32 cellular contexts compared by ENCODE assay signal in the genomic region with DNA sequence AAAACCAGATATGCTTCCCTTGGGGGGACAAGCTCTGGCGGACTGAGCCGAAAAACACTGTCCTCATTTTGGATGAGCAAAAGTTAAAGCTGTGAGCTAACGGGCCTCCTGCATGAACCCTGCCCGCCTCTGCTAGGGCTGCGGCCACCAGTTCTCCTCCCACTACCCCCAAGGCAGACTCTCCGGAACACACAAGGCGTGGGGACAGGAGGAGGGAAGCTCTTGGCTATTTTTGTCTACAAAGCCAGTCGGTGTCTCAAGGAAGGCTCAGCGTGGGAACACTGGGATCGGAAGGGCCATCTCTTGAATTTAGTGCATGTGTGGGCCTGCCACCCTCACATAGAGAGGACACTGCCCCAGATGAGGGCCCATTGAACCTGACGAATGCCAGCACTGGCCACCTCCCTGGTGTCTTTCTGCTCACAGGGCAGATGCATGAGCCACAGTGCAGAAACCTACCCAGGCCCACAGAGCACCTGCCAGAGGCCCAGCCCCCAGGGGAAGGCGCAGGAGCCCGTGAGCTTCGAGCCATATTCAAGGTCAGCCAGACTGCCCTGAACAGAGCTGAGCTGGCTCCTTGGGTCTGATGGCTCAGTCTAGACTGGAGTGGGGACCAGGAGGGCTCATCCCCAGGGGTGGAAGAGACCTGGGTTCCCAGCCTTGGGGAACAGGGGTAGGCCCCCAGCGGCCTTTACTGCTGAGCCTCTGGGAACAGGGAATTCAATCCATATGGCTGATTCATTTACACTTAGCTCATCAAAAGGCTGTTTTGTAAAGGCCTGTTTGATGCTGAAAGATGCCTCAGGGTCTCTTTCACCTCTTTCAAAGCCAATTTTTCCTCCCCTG. TPM values are rescaled to one million over a fixed set of nuclear protein-coding genes. Genes with fewer than 3 reads are reported as not detected.
DNase-seq lines count a peak whose midpoint lies in the region; ATAC-seq, FAIRE-seq and TF ChIP-seq lines count a peak whose summit lies in the region.
"Had no signal": no experiment of that assay in that cellular context is flagged by ENCODE, and none has a peak within 500 bp of the region (broad histone marks: within the 10 kb centered on the region; RNA-seq: fewer than 3 reads in every experiment).

No MANE protein-coding gene starts in this region.

- BruUV-seq in HepG2 (replicated peaks; lab: Mats Ljungman, UMichigan) (no TSS peak), PC-9 (replicated peaks; lab: Mats Ljungman, UMichigan) (no TSS peak)

- peaks cover 9% of the 10 kb centered on the region for H3K27me3 Mint-ChIP-seq in GM23338 (ENCODE audit: insufficient read depth, low read depth, poor library complexity)

- TF ChIP-seq CTCF in GM23338 (conservative IDR thresholded peaks at IDR 0.05; ENCODE audit: low read depth in 2 of 2): no peak
- no peak for TF ChIP-seq CTCF in RWPE2 (IDR thresholded peaks at IDR 0.05; ENCODE audit: poor library complexity, severe bottlenecking)
- TF ChIP-seq CTCF in HepG2 (CRISPR knock-in tag; IDR thresholded peaks at IDR 0.05): no peak
- TF ChIP-seq CTCF in spleen (IDR thresholded peaks at IDR 0.05 in 8 of 11, conservative IDR thresholded peaks at IDR 0.05 in 3 of 11): no peak
- no peak for TF ChIP-seq CTCF in PC-9 (conservative IDR thresholded peaks at IDR 0.05)

- H3K27ac Mint-ChIP-seq in GM23338: 0 out of 2 replicates have a peak overlapping the region, but pooled peaks have one; percentile 41
- H3K27ac Mint-ChIP-seq: T-cell had no signal

- peaks cover 11% of the 10 kb centered on the region for H3K4me1 Mint-ChIP-seq in GM23338

- H3K9ac ChIP-seq in HepG2 (ENCODE audit: insufficient read depth, low read depth, low read length): no peak overlapping the region
- H3K9ac ChIP-seq: parathyroid adenoma had no signal

- H3K9me3 Mint-ChIP-seq in GM23338: no peaks in the 10 kb centered on the region; the same call in 2 of the 3 replicates
- H3K9me3 Mint-ChIP-seq: neural crest cell, T-cell had no signal

- no peak for TF ChIP-seq RAD21 in HepG2 (CRISPR knock-in tag; IDR thresholded peaks at IDR 0.05)

- DNase-seq in GM23338 (ENCODE audit: low spot score) (no peak), RWPE2 (ENCODE audit: low spot score) (peak; percentile 56), HepG2 (ENCODE audit: low spot score) (no peak), spleen (peak; percentile 38), PC-9 (no peak)
- DNase-seq: activated CD4-positive, alpha-beta T cell treated with anti-CD3 and anti-CD28 coated beads, Interleukin-2, amount 50 U/mL, for 4 hours; activated CD4-positive, CD25-positive, alpha-beta regulatory T cell; activated gamma-delta T cell treated with Interleukin-2 at 50 U/mL for 16 hours; activated T-cell treated with anti-CD3 and anti-CD28 coated beads, Interleukin-2, amount 50 U/mL, for 48 hours; C1 segment of cervical spinal cord; Caco-2; dermis blood vessel endothelial cell; foreskin keratinocyte; GDM1; heart right ventricle; kidney glomerular epithelial cell; NCI-H1048; NCI-H446; NCI-H82; stimulated activated CD4-positive, alpha-beta T cell treated with anti-CD3 and anti-CD28 coated beads, Interleukin-12 subunit alpha, Interleukin-12 subunit beta, amount 100 ng/mL, for 4 hours; stimulated activated CD4-positive, alpha-beta T cell treated with anti-CD3 and anti-CD28 coated beads, Interleukin-4, amount 100 ng/mL, for 1 hour; T-cell; trophoblast cell had no signal

- H3K27ac ChIP-seq in GM23338 (ENCODE audit: low read depth) (no peak overlapping the region), RWPE2 (ENCODE audit: poor library complexity, severe bottlenecking) (no peak overlapping the region), HepG2 (ENCODE audit: extremely low read length, insufficient read depth, low read length) (no peak overlapping the region), spleen (no peak overlapping the region), PC-9 (no peak overlapping the region)
- H3K27ac ChIP-seq: esophagus muscularis mucosa, foreskin keratinocyte, heart right ventricle, parathyroid adenoma, SJSA1 had no signal

- intact Hi-C loops in HepG2 (cut with micrococcal nuclease; ENCODE audit: unreplicated experiment): no loop called here
- intact Hi-C loops in spleen (cut with DNase I; ENCODE audit: low total_unique reads): no loop called here
- intact Hi-C loops in PC-9 (cut with micrococcal nuclease; ENCODE audit: unreplicated experiment): no loop called here

- H3K36me3 ChIP-seq in GM23338 (ENCODE audit: insufficient read depth): no peaks in the 10 kb centered on the region
- H3K36me3 ChIP-seq in RWPE2 (ENCODE audit: low read depth): no peaks in the 10 kb centered on the region
- H3K36me3 ChIP-seq in HepG2 (replicated peaks in 1 of 2; ENCODE audit: control insufficient read depth in 1 of 2, insufficient read depth in 2 of 2, low read length in 2 of 2): no peaks in the 10 kb centered on the region
- no peaks in the 10 kb centered on the region for H3K36me3 ChIP-seq in spleen
- no peaks in the 10 kb centered on the region for H3K36me3 ChIP-seq in PC-9 (ENCODE audit: low read depth)
- H3K36me3 ChIP-seq: esophagus muscularis mucosa, SJSA1 had no signal

- H2AFZ ChIP-seq in GM23338 (no peak overlapping the region), HepG2 (ENCODE audit: low read length) (no peak overlapping the region), PC-9 (no peak overlapping the region)
- H2AFZ ChIP-seq: parathyroid adenoma had no signal

- TF ChIP-seq POLR2A in HepG2 (IDR thresholded peaks at IDR 0.05; ENCODE audit: insufficient read depth in 1 of 2, low read depth in 2 of 2, low read length in 2 of 2) (no peak), spleen (IDR thresholded peaks at IDR 0.05) (no peak)

- WGBS in HepG2 (ENCODE audit: low lambda C conversion rate): 54% methylated on average over 4 of the region's 15 CpGs
- WGBS in spleen, 5 donors: 76 to 84% (median 79%) methylated on average over 12 to 15 of the region's 15 CpGs

- CTCF ChIA-PET in HepG2 (lab: Yijun Ruan, JAX; ENCODE audit: low intra/inter-chr PET ratio, low total read pairs): no interaction called here
- CTCF ChIA-PET in PC-9 (lab: Charles Lee): no interaction called here

- POLR2A ChIA-PET in HepG2 (lab: Yijun Ruan, JAX): no interaction called here
- POLR2A ChIA-PET in PC-9 (lab: Charles Lee; ENCODE audit: unreplicated experiment): no interaction called here

- in situ Hi-C loops in HepG2 (cut with HindIII; ENCODE audit: extremely low pct_ligation_motif_present, low pct_unique_long_range_greater_than_20kb): no loop called here

- peaks cover 21% of the 10 kb centered on the region for H3K36me3 Mint-ChIP-seq in GM23338 (ENCODE audit: low read depth)
- H3K36me3 Mint-ChIP-seq: T-cell had no signal

- ATAC-seq in GM23338 (peak; percentile 65), RWPE2 (ENCODE audit: low read depth) (no peak), HepG2 (peak; percentile 30), HG03439 (IDR thresholded peaks at IDR 0.05; ENCODE audit: unreplicated experiment) (no peak), HG02852 (IDR thresholded peaks at IDR 0.05; ENCODE audit: unreplicated experiment) (no peak)
- ATAC-seq: foreskin keratinocyte, T-cell had no signal

- no peak for TF ChIP-seq EP300 in HepG2 (IDR thresholded peaks at IDR 0.05; ENCODE audit: low read depth in 2 of 2, low read length in 2 of 2)
- TF ChIP-seq EP300 in HepG2 (CRISPR knock-in tag; IDR thresholded peaks at IDR 0.05; ENCODE audit: borderline replicate concordance): no peak

- H3F3A ChIP-seq in GM23338 (replicated peaks; ENCODE audit: low read depth): no peaks in the 10 kb centered on the region
- H3F3A ChIP-seq in PC-9 (ENCODE audit: insufficient read depth, low read depth): no peaks in the 10 kb centered on the region

- H3K4me1 ChIP-seq in GM23338 (ENCODE audit: insufficient read depth) (peaks cover 3% of the 10 kb centered on the region), RWPE2 (ENCODE audit: insufficient read depth, poor library complexity, severe bottlenecking) (no peaks in the 10 kb centered on the region), HepG2 (ENCODE audit: insufficient read depth, low read length) (no peaks in the 10 kb centered on the region), spleen (peaks cover 0 to 5% (median 0%) of the 10 kb centered on the region in 6 donors), PC-9 (replicated peaks; ENCODE audit: insufficient read depth) (no peaks in the 10 kb centered on the region)
- H3K4me1 ChIP-seq: Caco-2, esophagus muscularis mucosa, foreskin keratinocyte, parathyroid adenoma, SJSA1 had no signal

- H3K4me2 ChIP-seq in GM23338 (no peak overlapping the region), HepG2 (ENCODE audit: low read depth, low read length) (no peak overlapping the region), PC-9 (no peak overlapping the region)

- H3K9me2 ChIP-seq in GM23338 (ENCODE audit: insufficient read depth) (no peaks in the 10 kb centered on the region), PC-9 (ENCODE audit: insufficient read depth) (no peaks in the 10 kb centered on the region)

- H3K4me3 Mint-ChIP-seq in GM23338: no peak overlapping the region
- H3K4me3 Mint-ChIP-seq: neural crest cell, T-cell had no signal

- H3K27me3 ChIP-seq in GM23338 (ENCODE audit: insufficient read depth) (no peaks in the 10 kb centered on the region), RWPE2 (ENCODE audit: insufficient read depth, poor library complexity, severe bottlenecking) (peaks cover 4% of the 10 kb centered on the region), HepG2 (ENCODE audit: control insufficient read depth in 1 of 2, insufficient read depth in 2 of 2, low read length in 2 of 2) (peaks cover 3 to 22% of the 10 kb centered on the region in 2 experiments; a peak in 4 of 5 replicates), spleen (replicated peaks in 1 of 7) (peaks cover 0 to 21% (median 0%) of the 10 kb centered on the region in 7 donors), PC-9 (ENCODE audit: insufficient read depth, low read depth) (peaks cover 7% of the 10 kb centered on the region)
- H3K27me3 ChIP-seq: SJSA1 had no signal

- FAIRE-seq in HepG2 (lab: Jason Lieb, UNC): no peak
- FAIRE-seq: endometrium had no signal

- H3K4me3 ChIP-seq in GM23338: no peak overlapping the region
- no peak overlapping the region for H3K4me3 ChIP-seq in RWPE2 (ENCODE audit: severe bottlenecking)
- H3K4me3 ChIP-seq in HepG2 (replicated peaks in 1 of 3; ENCODE audit: insufficient read depth in 1 of 3, low read depth in 2 of 3, low read length in 3 of 3): no peak overlapping the region
- H3K4me3 ChIP-seq in spleen: no peak overlapping the region
- H3K4me3 ChIP-seq in PC-9: no peak overlapping the region
- H3K4me3 ChIP-seq: esophagus muscularis mucosa, heart right ventricle, SJSA1 had no signal

- H3K9me3 ChIP-seq in RWPE2 (ENCODE audit: severe bottlenecking): no peaks in the 10 kb centered on the region
- H3K9me3 ChIP-seq in HepG2 (ENCODE audit: low read length): no peaks in the 10 kb centered on the region
- no peaks in the 10 kb centered on the region for H3K9me3 ChIP-seq in spleen
- H3K9me3 ChIP-seq in PC-9 (ENCODE audit: insufficient read depth, low read depth): no peaks in the 10 kb centered on the region
- H3K9me3 ChIP-seq: Caco-2, esophagus muscularis mucosa, heart right ventricle, SJSA1 had no signal

- H4K20me1 ChIP-seq in GM23338 (replicated peaks; ENCODE audit: insufficient read depth) (no peaks in the 10 kb centered on the region; the same call in 1 of the 2 replicates), HepG2 (ENCODE audit: insufficient read depth, low read length) (no peaks in the 10 kb centered on the region), PC-9 (ENCODE audit: insufficient read depth) (no peaks in the 10 kb centered on the region)

- H3K79me2 ChIP-seq in GM23338 (replicated peaks; ENCODE audit: insufficient read depth): no peaks in the 10 kb centered on the region
- no peaks in the 10 kb centered on the region for H3K79me2 ChIP-seq in HepG2 (ENCODE audit: insufficient read depth, low read length)
- H3K79me2 ChIP-seq in PC-9 (ENCODE audit: low read depth): no peaks in the 10 kb centered on the region
- H3K79me2 ChIP-seq: parathyroid adenoma had no signal

RNA-seq across cellular contexts. Expression of gene HCN4, which starts 38.3 kb away (rescaled TPM):
- 10.1 and 10.6 TPM in 2 replicates for total RNA-seq in GM23338 (2014; rRNA removed; shearing (Covaris generic))
- 2.4 TPM in 2 replicates for polyA plus RNA-seq in GM23338 (2016; fragmentation: Nextera tagmentation; extraction: Ambion mirVana)
- not detected in 2 replicates for total RNA-seq in HepG2 (2016; rRNA removed; fragmentation: Illumina TruSeq; extraction: Trizol)
- not detected in 2 replicates for total RNA-seq in HepG2 (2016; cell fraction: cytosol; rRNA removed; fragmentation: Illumina TruSeq; extraction: Trizol; ENCODE audit: low read depth)
- not detected in 2 replicates for total RNA-seq in HepG2 (2016; cell fraction: insoluble cytoplasmic fraction; rRNA removed; fragmentation: Illumina TruSeq; extraction: Trizol)
- not detected in 2 replicates for total RNA-seq in HepG2 (2016; cell fraction: membrane; rRNA removed; fragmentation: Illumina TruSeq; extraction: Trizol)
- not detected in 2 replicates for total RNA-seq in HepG2 (2016; cell fraction: nucleus; rRNA removed; fragmentation: Illumina TruSeq; extraction: Trizol)
- not detected in 2 replicates for polyA plus RNA-seq in HepG2 (2011; rRNA removed)
- not detected in 2 replicates for polyA plus RNA-seq in HepG2 (2011; cell fraction: cytosol; rRNA removed)
- polyA plus RNA-seq in HepG2 (2011; cell fraction: nucleus; rRNA removed): not detected in 2 replicates
- not detected in 2 replicates for polyA plus RNA-seq in HepG2 (2012)
- not detected in 2 replicates for polyA plus RNA-seq in HepG2 (2016; cell fraction: cytosol; fragmentation: Illumina TruSeq; extraction: Trizol; ENCODE audit: low read depth)
- polyA plus RNA-seq in HepG2 (2016; cell fraction: insoluble cytoplasmic fraction; fragmentation: Illumina TruSeq; extraction: Trizol; ENCODE audit: low read depth): not detected in 2 replicates
- not detected in 2 replicates for polyA plus RNA-seq in HepG2 (2016; cell fraction: membrane; fragmentation: Illumina TruSeq; extraction: Trizol; ENCODE audit: low read depth)
- not detected in 2 replicates for polyA plus RNA-seq in HepG2 (2016; cell fraction: nucleus; fragmentation: Illumina TruSeq; extraction: Trizol; ENCODE audit: insufficient read depth, low read depth)
- 0.05 TPM in 1 of 2 replicates, not detected in the other for polyA minus RNA-seq in HepG2 (2011; rRNA and poly(A)+ RNA removed; ENCODE audit: low replicate concordance)
- polyA minus RNA-seq in HepG2 (2011; cell fraction: cytosol; rRNA and poly(A)+ RNA removed): not detected in 2 replicates
- polyA minus RNA-seq in HepG2 (2011; cell fraction: nucleus; rRNA and poly(A)+ RNA removed): not detected in 2 replicates
- total RNA-seq in spleen: not detected
- polyA plus RNA-seq in spleen: not detected
- total RNA-seq in PC-9 (2021): not detected in 2 replicates
- total RNA-seq: dermis blood vessel endothelial cell, lung microvascular endothelial cell, RPMI7951, SJSA1, T-cell had no signal
- polyA plus RNA-seq: foreskin keratinocyte had no signal

Comparison
In these comparisons a context has a peak if more than half of its experiments do, and no peak if none do; other contexts are left out.
1. ATAC-seq: peak in GM23338 (single experiment) and HepG2 (single experiment); none in RWPE2 (single experiment), HG03439 (single experiment) and HG02852 (single experiment).
2. DNase-seq: peak in RWPE2 (single experiment) and spleen (single experiment); none in GM23338 (single experiment), HepG2 (single experiment) and PC-9 (0 of 2).
3. RNA of gene HCN4, which starts 38.3 kb away (total RNA-seq): 10.1 to 10.6 TPM in GM23338; not detected in HepG2, not detected in spleen and not detected in PC-9; every median in the first group is over 10 times any median in the second.